1 cellular context compared by ENCODE assay signal in the genomic region with DNA sequence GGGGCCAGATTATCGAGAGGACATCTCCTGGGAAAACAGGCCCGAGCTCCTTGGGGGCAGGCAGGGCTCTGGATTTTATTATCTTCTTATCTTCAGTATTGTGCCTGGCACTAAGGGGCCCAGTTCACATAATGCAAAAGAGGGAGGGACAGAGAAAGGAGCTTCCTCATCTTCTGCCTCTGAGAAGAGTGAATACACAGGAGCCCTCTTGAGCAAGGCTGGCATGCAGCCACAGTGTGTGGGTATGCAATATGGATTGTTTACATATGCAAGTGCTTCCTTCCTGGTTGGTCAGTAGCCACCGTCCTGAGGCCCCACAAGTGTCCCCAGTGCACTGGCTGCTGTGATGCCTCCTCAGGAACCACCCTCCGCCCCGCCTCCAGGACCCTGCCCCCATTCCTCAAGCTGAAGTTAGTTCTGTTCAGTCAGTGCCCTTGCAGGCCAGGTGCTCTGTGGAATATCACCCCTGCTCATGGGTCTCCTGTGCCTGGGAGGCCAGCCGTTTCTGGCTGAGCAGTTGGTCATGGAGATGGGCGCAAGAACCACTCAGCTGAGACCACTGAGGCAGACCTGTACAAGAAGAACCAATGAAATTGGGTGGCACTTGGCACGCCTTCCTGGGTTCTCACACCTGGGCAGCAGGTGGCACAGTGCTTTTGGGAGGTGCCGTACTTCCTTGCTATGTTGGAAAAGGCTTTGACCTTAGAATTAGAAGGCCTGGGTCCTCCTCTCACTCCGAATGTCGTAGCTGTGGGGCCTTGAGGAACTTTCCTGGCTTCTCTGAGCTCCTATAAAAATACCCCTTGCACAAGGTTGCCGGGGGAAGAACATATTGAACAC.
TF ChIP-seq lines count a peak whose summit lies in the region.

No MANE protein-coding gene starts in this region.

TF ChIP-seq in endothelial cell of umbilical vein, 7 proteins besides CTCF, POLR2A, EP300 and RAD21:
- TF ChIP-seq MYC (IDR thresholded peaks at IDR 0.05; ENCODE audit: low read depth, low read length) = no peak
- TF ChIP-seq GATA2 (IDR thresholded peaks at IDR 0.05; ENCODE audit: insufficient read depth, insufficient read length, low read depth, low read length) = no peak
